ENCODE assay signal across 14 cellular contexts in the genomic region with DNA sequence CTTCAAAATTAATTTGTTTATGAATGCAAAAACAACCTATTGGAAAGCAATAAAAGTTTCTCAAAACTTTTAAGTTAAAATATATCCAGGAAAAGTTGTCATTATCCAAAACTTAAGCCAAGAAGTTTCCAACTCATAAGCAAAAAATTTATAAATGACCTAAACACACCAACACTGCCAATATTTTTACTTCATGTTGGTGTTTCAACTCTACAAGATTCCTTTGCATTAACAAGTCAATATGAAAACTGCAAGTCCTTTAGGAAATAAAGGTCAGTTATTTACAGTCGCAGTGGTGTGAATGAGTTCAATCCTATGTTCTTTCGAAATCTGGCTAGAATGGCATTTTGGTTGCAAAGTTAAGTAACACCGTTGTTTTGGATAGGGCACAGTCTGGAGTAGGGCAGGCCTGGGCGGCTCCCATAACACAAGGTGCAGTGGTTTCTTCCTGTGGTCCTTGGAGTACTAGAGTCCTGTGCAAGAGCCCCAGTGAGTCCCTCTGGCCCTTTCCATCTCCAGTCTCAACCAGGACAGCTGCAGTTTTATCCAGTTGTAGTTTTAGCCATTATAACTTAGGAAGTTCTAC.
DNase-seq lines count a peak whose midpoint lies in the region; ATAC-seq, FAIRE-seq and TF ChIP-seq lines count a peak whose summit lies in the region.
"Had no signal": no experiment of that assay in that cellular context is flagged by ENCODE, and none has a peak within 500 bp of the region (broad histone marks: within the 10 kb centered on the region; RNA-seq: fewer than 3 reads in every experiment).

No MANE protein-coding gene starts in this region.

- H3K36me3 ChIP-seq in hepatocyte (replicated peaks; ENCODE audit: insufficient read depth, low read depth) = no peaks in the 10 kb centered on the region

- peaks cover 98% of the 10 kb centered on the region for H3K79me2 ChIP-seq in hepatocyte

- DNase-seq in Right ventricle myocardium superior (no peak), cardiac septum (ENCODE audit: low spot score) (no peak), SK-MEL-5 (ENCODE audit: low read depth, low spot score) (peak; percentile 52), hepatocyte (ENCODE audit: low spot score) (no peak), urothelium cell line (ENCODE audit: low spot score) (peak; percentile 13), C1 segment of cervical spinal cord (lab: John Stamatoyannopoulos, UW) (no peak), A172 (ENCODE audit: low spot score) (no peak)
- DNase-seq: activated CD4-positive, alpha-beta T cell treated with anti-CD3 and anti-CD28 coated beads, Interleukin-2, amount 50 U/mL, for 48 hours; activated effector memory CD4-positive, alpha-beta T cell treated with Interleukin-2 at 50 U/mL for 16 hours; DND-41; midbrain; NCI-H187 treated with DMSO at 0.1 percent for 48 hours had no signal

- no peaks in the 10 kb centered on the region for H3K27me3 ChIP-seq in hepatocyte

- H2AFZ ChIP-seq in hepatocyte = no peak overlapping the region

- intact Hi-C loops in Right ventricle myocardium superior (cut with DNase I) = no loop called here
- intact Hi-C loops in cardiac septum (cut with DNase I) = no loop called here

- H3K4me1 ChIP-seq in hepatocyte (ENCODE audit: insufficient read depth) = peaks cover 49% of the 10 kb centered on the region

- ATAC-seq in Right ventricle myocardium superior (ENCODE audit: poor library complexity) (peak; percentile 21), GM19463 (IDR thresholded peaks at IDR 0.05; ENCODE audit: unreplicated experiment) (no peak)

- H3K9me3 ChIP-seq in hepatocyte (ENCODE audit: low read depth) = no peaks in the 10 kb centered on the region

- H3K4me3 ChIP-seq in hepatocyte = no peak overlapping the region

- no peaks in the 10 kb centered on the region for H3K9me2 ChIP-seq in hepatocyte (replicated peaks; ENCODE audit: insufficient read depth)

- FAIRE-seq in urothelium cell line (lab: Jason Lieb, UNC) = no peak
- FAIRE-seq: endothelial cell of umbilical vein had no signal

- H3K27ac ChIP-seq in hepatocyte = no peak overlapping the region

- peaks cover 87% of the 10 kb centered on the region for H4K20me1 ChIP-seq in hepatocyte (ENCODE audit: insufficient read depth, poor library complexity, severe bottlenecking)

- no peak for TF ChIP-seq CTCF in hepatocyte (IDR thresholded peaks at IDR 0.05; ENCODE audit: poor library complexity)

- peak overlapping the region; percentile 29 for H3K4me2 ChIP-seq in hepatocyte

- in situ Hi-C loops in SK-MEL-5 (cut with HindIII; ENCODE audit: low pct_unique_long_range_greater_than_20kb, low sequenced_read_pairs) = no loop called here

- 90% methylated on average over 4 of the region's 4 CpGs for WGBS in hepatocyte (ENCODE audit: low lambda C conversion rate, missing lambda C conversion rate)

Comparison
In these comparisons a context has a peak if more than half of its experiments do, and no peak if none do; other contexts are left out.
1. DNase-seq: peak in SK-MEL-5 (single experiment) and urothelium cell line (single experiment); none in Right ventricle myocardium superior (single experiment), cardiac septum (single experiment), hepatocyte (single experiment), C1 segment of cervical spinal cord (0 of 14) and A172 (single experiment).